In the genomic region with DNA sequence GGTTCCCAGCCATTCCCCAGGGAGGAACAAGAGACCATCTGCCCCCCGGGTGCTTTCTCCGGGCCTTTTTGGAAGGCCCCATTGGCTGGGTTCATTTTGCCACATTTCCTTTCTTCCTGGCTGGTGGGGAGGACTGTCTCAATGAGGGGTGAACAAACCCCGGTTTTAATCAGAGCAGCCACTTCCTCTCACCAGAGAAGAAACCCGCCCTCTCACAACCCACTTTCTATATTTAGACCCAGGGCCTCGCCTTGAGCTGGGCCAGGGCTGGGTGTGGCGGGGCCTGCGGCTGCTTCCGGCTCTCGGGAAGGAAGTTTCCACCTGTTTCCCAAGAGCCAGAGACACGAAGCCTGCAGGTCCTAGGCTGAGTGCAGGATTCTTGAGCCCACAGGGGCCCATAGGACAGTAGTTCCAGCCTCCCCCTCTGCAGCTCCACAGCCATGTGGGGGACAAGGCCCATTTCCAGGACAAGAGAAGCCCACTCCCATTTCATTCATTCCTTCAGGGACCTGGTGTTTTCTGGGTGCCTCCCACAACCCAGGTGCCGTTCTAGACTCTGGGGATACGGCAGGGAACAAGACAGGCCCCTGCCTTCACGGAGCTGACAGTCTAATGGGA, we compare ENCODE assay signal across 1 cellular context.
TF ChIP-seq lines count a peak whose summit lies in the region.

No MANE protein-coding gene starts in this region.

TF ChIP-seq in K562, 482 proteins besides CTCF, POLR2A, EP300 and RAD21 (continued from another document and continues in another):
- TF ChIP-seq, protein P1, sequence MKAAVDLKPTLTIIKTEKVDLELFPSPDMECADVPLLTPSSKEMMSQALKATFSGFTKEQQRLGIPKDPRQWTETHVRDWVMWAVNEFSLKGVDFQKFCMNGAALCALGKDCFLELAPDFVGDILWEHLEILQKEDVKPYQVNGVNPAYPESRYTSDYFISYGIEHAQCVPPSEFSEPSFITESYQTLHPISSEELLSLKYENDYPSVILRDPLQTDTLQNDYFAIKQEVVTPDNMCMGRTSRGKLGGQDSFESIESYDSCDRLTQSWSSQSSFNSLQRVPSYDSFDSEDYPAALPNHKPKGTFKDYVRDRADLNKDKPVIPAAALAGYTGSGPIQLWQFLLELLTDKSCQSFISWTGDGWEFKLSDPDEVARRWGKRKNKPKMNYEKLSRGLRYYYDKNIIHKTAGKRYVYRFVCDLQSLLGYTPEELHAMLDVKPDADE (conservative IDR thresholded peaks at IDR 0.05; ENCODE audit: control insufficient read depth, low read depth, low read length) = no peak
- TF ChIP-seq NFXL1 (CRISPR knock-in tag; IDR thresholded peaks at IDR 0.05) (0 out of 2 replicates have a peak, but pooled peaks have one; percentile 22), E2F6 (IDR thresholded peaks at IDR 0.05; ENCODE audit: borderline replicate concordance in 1 of 2, extremely low read depth in 1 of 2, insufficient read depth in 1 of 2, insufficient read length in 1 of 2, low read depth in 1 of 2, low read length in 1 of 2, poor library complexity in 1 of 2, severe bottlenecking in 1 of 2) (peak; percentile 90 to 94), ASH1L (IDR thresholded peaks at IDR 0.05; ENCODE audit: borderline replicate concordance, low read depth, partially characterized antibody) (no peak), ZBTB1 (CRISPR knock-in tag; IDR thresholded peaks at IDR 0.05; ENCODE audit: borderline replicate concordance, low read depth) (no peak), TARDBP (IDR thresholded peaks at IDR 0.05) (no peak), ZNF354B (CRISPR knock-in tag; IDR thresholded peaks at IDR 0.05) (no peak), SRF (CRISPR knock-in tag; IDR thresholded peaks at IDR 0.05) (0 out of 4 replicates have a peak, but pooled peaks of 1 of the 2 experiments have one; percentile 38), ZC3H11A (IDR thresholded peaks at IDR 0.05; ENCODE audit: low read depth, low read length) (no peak), DMBX1 (CRISPR knock-in tag; IDR thresholded peaks at IDR 0.05; ENCODE audit: borderline replicate concordance) (peak; percentile 50; the same call in 1 of the 2 replicates), NFRKB (IDR thresholded peaks at IDR 0.05; ENCODE audit: low read depth) (0 out of 2 replicates have a peak, but pooled peaks have one; percentile 33), ZZZ3 (IDR thresholded peaks at IDR 0.05) (no peak), MEF2D (tag; conservative IDR thresholded peaks at IDR 0.05; ENCODE audit: low read depth) (peak; percentile 96), ATF7 (IDR thresholded peaks at IDR 0.05) (peak; percentile 39; the same call in 1 of the 2 replicates), GTF2F1 (IDR thresholded peaks at IDR 0.05; ENCODE audit: low read depth, low read length) (no peak), DNMT1 (IDR thresholded peaks at IDR 0.05) (no peak), ZFX (CRISPR knock-in tag; IDR thresholded peaks at IDR 0.05) (peak; percentile 95), GABPB1 (CRISPR knock-in tag; IDR thresholded peaks at IDR 0.05) (peak; percentile 71; the same call in 1 of the 2 replicates), ZNF583 (CRISPR knock-in tag; IDR thresholded peaks at IDR 0.05) (peak; percentile 12; the same call in 1 of the 2 replicates), E2F1 (CRISPR knock-in tag; IDR thresholded peaks at IDR 0.05) (no peak), SMAD2 (IDR thresholded peaks at IDR 0.05; ENCODE audit: low read depth, low read length) (no peak), ZNF324 (CRISPR knock-in tag; IDR thresholded peaks at IDR 0.05) (no peak), ZNF174 (CRISPR knock-in tag; IDR thresholded peaks at IDR 0.05) (no peak), ZC3H4 (CRISPR knock-in tag; IDR thresholded peaks at IDR 0.05; ENCODE audit: borderline replicate concordance) (no peak), ZNF175 (CRISPR knock-in tag; IDR thresholded peaks at IDR 0.05; ENCODE audit: low read depth) (peak; percentile 56; the same call in 1 of the 2 replicates), ZBTB7A (IDR thresholded peaks at IDR 0.05; ENCODE audit: borderline replicate concordance, control insufficient read depth, low read depth, low read length) (peak; percentile 58; the same call in 1 of the 2 replicates), ZNF592 (IDR thresholded peaks at IDR 0.05) (peak; percentile 97), TBP (optimal IDR thresholded peaks at IDR 0.05; ENCODE audit: low read depth, low read length) (peak; percentile 22), HOXB6 (CRISPR knock-in tag; IDR thresholded peaks at IDR 0.05; ENCODE audit: borderline replicate concordance) (no peak), RBM22 (IDR thresholded peaks at IDR 0.05; ENCODE audit: low read depth, low read length, poor library complexity, severe bottlenecking) (no peak), TBL1XR1 (IDR thresholded peaks at IDR 0.05; ENCODE audit: low read length in 2 of 2) (peak in 1 of 2 experiments; percentile 61; a peak in 1 of 4 replicates), ZNF551 (CRISPR knock-in tag; IDR thresholded peaks at IDR 0.05) (no peak), CBX8 (IDR thresholded peaks at IDR 0.05; ENCODE audit: borderline replicate concordance, extremely low read depth, low read depth, low read length, poor library complexity, severe bottlenecking) (no peak), MCM3 (IDR thresholded peaks at IDR 0.05) (no peak), ZNF165 (CRISPR knock-in tag; IDR thresholded peaks at IDR 0.05; ENCODE audit: borderline replicate concordance) (no peak), SETDB1 (IDR thresholded peaks at IDR 0.05; ENCODE audit: low read length) (no peak), ZNF780A (CRISPR knock-in tag; IDR thresholded peaks at IDR 0.05) (no peak), HSF4 (CRISPR knock-in tag; IDR thresholded peaks at IDR 0.05; ENCODE audit: borderline replicate concordance) (peak; percentile 46; the same call in 1 of the 2 replicates), CHD2 (IDR thresholded peaks at IDR 0.05; ENCODE audit: low read depth, low read length) (no peak), ZNF274 (IDR thresholded peaks at IDR 0.05; ENCODE audit: borderline replicate concordance, low read depth, low read length) (no peak), NFE2L1 (tag; IDR thresholded peaks at IDR 0.05; ENCODE audit: borderline replicate concordance, low read depth) (no peak), ZFPM2 (CRISPR knock-in tag; IDR thresholded peaks at IDR 0.05) (no peak)
- TF ChIP-seq, protein P2, sequence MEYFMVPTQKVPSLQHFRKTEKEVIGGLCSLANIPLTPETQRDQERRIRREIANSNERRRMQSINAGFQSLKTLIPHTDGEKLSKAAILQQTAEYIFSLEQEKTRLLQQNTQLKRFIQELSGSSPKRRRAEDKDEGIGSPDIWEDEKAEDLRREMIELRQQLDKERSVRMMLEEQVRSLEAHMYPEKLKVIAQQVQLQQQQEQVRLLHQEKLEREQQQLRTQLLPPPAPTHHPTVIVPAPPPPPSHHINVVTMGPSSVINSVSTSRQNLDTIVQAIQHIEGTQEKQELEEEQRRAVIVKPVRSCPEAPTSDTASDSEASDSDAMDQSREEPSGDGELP (CRISPR knock-in tag; IDR thresholded peaks at IDR 0.05; ENCODE audit: borderline replicate concordance) = peak; percentile 66; the same call in 1 of the 2 replicates
- TF ChIP-seq, protein P3, sequence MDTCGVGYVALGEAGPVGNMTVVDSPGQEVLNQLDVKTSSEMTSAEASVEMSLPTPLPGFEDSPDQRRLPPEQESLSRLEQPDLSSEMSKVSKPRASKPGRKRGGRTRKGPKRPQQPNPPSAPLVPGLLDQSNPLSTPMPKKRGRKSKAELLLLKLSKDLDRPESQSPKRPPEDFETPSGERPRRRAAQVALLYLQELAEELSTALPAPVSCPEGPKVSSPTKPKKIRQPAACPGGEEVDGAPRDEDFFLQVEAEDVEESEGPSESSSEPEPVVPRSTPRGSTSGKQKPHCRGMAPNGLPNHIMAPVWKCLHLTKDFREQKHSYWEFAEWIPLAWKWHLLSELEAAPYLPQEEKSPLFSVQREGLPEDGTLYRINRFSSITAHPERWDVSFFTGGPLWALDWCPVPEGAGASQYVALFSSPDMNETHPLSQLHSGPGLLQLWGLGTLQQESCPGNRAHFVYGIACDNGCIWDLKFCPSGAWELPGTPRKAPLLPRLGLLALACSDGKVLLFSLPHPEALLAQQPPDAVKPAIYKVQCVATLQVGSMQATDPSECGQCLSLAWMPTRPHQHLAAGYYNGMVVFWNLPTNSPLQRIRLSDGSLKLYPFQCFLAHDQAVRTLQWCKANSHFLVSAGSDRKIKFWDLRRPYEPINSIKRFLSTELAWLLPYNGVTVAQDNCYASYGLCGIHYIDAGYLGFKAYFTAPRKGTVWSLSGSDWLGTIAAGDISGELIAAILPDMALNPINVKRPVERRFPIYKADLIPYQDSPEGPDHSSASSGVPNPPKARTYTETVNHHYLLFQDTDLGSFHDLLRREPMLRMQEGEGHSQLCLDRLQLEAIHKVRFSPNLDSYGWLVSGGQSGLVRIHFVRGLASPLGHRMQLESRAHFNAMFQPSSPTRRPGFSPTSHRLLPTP (IDR thresholded peaks at IDR 0.05; ENCODE audit: borderline replicate concordance, extremely low read depth, insufficient read length) = no peak
- TF ChIP-seq, protein P4, sequence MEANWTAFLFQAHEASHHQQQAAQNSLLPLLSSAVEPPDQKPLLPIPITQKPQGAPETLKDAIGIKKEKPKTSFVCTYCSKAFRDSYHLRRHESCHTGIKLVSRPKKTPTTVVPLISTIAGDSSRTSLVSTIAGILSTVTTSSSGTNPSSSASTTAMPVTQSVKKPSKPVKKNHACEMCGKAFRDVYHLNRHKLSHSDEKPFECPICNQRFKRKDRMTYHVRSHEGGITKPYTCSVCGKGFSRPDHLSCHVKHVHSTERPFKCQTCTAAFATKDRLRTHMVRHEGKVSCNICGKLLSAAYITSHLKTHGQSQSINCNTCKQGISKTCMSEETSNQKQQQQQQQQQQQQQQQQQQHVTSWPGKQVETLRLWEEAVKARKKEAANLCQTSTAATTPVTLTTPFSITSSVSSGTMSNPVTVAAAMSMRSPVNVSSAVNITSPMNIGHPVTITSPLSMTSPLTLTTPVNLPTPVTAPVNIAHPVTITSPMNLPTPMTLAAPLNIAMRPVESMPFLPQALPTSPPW (CRISPR knock-in tag; IDR thresholded peaks at IDR 0.05) = peak; percentile 57; the same call in 1 of the 2 replicates
- TF ChIP-seq, protein P5, sequence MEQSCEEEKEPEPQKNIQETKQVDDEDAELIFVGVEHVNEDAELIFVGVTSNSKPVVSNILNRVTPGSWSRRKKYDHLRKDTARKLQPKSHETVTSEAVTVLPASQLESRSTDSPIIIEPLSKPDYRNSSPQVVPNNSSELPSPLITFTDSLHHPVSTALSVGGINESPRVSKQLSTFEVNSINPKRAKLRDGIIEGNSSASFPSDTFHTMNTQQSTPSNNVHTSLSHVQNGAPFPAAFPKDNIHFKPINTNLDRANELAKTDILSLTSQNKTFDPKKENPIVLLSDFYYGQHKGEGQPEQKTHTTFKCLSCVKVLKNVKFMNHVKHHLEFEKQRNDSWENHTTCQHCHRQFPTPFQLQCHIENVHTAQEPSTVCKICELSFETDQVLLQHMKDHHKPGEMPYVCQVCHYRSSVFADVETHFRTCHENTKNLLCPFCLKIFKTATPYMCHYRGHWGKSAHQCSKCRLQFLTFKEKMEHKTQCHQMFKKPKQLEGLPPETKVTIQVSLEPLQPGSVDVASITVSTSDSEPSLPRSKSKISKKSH (CRISPR knock-in tag; IDR thresholded peaks at IDR 0.05) = no peak
- TF ChIP-seq, protein P6, sequence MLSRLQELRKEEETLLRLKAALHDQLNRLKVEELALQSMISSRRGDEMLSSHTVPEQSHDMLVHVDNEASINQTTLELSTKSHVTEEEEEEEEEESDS (CRISPR knock-in tag; IDR thresholded peaks at IDR 0.05) = no peak
- TF ChIP-seq, protein P7, sequence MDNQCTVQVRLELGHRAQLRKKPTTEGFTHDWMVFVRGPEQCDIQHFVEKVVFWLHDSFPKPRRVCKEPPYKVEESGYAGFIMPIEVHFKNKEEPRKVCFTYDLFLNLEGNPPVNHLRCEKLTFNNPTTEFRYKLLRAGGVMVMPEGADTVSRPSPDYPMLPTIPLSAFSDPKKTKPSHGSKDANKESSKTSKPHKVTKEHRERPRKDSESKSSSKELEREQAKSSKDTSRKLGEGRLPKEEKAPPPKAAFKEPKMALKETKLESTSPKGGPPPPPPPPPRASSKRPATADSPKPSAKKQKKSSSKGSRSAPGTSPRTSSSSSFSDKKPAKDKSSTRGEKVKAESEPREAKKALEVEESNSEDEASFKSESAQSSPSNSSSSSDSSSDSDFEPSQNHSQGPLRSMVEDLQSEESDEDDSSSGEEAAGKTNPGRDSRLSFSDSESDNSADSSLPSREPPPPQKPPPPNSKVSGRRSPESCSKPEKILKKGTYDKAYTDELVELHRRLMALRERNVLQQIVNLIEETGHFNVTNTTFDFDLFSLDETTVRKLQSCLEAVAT (IDR thresholded peaks at IDR 0.05) = no peak
